1 cellular context compared by ENCODE assay signal in the genomic region with DNA sequence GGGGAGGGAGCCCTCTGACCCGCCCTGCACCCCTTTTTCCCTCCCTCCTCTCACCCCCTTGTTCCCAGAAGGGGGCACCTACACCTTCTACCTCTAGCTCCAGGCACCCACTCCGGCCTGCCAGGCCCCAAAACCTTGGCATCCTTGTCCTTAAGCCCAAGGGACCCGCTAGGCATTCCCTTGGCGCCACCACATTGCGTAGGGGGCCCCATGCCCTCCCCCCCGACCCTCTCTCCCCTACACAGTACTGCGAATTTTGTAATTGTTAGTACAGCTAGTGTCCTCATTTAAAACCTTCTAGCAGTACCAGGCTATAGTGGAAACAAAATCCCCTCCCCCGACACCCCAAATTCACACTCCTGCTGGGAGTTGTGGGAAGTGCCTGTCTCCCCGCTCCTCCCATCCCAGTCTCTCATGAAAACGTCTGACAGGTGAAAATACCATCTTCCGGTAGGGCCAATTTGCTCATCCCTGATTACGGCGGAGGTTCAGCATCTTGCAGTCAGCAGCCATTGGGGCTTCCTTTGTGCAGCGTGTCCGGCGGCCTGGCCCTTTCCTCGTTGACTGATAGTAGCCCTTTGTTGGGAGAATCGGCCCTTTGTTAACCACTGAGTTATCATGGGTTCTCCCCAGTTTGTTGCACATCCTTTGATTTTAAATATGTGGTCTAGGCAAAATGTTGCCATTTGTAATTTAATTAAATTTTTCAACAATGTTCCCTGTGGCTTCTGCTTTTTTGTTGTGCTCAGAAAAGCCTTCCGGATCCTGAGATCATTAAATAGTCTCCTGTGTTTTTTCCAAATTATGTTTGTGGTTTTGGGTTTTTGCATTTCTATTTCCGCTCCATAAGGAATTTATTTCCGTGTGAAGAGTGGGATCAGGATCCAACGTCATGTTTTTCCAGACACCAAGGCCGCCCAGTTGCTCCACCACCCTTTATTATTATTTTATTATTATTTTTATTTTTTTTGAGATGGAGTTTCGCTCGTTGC.
TF ChIP-seq lines count a peak whose summit lies in the region.

No MANE protein-coding gene starts in this region.

TF ChIP-seq in WTC11, 78 proteins besides CTCF, POLR2A, EP300 and RAD21 (continued from another document):
- TF ChIP-seq, protein P1, sequence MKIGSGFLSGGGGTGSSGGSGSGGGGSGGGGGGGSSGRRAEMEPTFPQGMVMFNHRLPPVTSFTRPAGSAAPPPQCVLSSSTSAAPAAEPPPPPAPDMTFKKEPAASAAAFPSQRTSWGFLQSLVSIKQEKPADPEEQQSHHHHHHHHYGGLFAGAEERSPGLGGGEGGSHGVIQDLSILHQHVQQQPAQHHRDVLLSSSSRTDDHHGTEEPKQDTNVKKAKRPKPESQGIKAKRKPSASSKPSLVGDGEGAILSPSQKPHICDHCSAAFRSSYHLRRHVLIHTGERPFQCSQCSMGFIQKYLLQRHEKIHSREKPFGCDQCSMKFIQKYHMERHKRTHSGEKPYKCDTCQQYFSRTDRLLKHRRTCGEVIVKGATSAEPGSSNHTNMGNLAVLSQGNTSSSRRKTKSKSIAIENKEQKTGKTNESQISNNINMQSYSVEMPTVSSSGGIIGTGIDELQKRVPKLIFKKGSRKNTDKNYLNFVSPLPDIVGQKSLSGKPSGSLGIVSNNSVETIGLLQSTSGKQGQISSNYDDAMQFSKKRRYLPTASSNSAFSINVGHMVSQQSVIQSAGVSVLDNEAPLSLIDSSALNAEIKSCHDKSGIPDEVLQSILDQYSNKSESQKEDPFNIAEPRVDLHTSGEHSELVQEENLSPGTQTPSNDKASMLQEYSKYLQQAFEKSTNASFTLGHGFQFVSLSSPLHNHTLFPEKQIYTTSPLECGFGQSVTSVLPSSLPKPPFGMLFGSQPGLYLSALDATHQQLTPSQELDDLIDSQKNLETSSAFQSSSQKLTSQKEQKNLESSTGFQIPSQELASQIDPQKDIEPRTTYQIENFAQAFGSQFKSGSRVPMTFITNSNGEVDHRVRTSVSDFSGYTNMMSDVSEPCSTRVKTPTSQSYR (CRISPR knock-in tag; IDR thresholded peaks at IDR 0.05), result no peak
- TF ChIP-seq ZNF232 (CRISPR knock-in tag; IDR thresholded peaks at IDR 0.05) (no peak), CREB1 (CRISPR knock-in tag; IDR thresholded peaks at IDR 0.05) (no peak), ZNF317 (CRISPR knock-in tag; IDR thresholded peaks at IDR 0.05; ENCODE audit: borderline replicate concordance, low read depth) (no peak), CREM (CRISPR knock-in tag; IDR thresholded peaks at IDR 0.05) (no peak)
- TF ChIP-seq, protein P2, sequence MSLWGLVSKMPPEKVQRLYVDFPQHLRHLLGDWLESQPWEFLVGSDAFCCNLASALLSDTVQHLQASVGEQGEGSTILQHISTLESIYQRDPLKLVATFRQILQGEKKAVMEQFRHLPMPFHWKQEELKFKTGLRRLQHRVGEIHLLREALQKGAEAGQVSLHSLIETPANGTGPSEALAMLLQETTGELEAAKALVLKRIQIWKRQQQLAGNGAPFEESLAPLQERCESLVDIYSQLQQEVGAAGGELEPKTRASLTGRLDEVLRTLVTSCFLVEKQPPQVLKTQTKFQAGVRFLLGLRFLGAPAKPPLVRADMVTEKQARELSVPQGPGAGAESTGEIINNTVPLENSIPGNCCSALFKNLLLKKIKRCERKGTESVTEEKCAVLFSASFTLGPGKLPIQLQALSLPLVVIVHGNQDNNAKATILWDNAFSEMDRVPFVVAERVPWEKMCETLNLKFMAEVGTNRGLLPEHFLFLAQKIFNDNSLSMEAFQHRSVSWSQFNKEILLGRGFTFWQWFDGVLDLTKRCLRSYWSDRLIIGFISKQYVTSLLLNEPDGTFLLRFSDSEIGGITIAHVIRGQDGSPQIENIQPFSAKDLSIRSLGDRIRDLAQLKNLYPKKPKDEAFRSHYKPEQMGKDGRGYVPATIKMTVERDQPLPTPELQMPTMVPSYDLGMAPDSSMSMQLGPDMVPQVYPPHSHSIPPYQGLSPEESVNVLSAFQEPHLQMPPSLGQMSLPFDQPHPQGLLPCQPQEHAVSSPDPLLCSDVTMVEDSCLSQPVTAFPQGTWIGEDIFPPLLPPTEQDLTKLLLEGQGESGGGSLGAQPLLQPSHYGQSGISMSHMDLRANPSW (CRISPR knock-in tag; conservative IDR thresholded peaks at IDR 0.05; ENCODE audit: low read depth), result no peak
- TF ChIP-seq, protein P3, sequence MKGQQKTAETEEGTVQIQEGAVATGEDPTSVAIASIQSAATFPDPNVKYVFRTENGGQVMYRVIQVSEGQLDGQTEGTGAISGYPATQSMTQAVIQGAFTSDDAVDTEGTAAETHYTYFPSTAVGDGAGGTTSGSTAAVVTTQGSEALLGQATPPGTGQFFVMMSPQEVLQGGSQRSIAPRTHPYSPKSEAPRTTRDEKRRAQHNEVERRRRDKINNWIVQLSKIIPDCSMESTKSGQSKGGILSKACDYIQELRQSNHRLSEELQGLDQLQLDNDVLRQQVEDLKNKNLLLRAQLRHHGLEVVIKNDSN (CRISPR knock-in tag; IDR thresholded peaks at IDR 0.05), result no peak
